In the genomic region with DNA sequence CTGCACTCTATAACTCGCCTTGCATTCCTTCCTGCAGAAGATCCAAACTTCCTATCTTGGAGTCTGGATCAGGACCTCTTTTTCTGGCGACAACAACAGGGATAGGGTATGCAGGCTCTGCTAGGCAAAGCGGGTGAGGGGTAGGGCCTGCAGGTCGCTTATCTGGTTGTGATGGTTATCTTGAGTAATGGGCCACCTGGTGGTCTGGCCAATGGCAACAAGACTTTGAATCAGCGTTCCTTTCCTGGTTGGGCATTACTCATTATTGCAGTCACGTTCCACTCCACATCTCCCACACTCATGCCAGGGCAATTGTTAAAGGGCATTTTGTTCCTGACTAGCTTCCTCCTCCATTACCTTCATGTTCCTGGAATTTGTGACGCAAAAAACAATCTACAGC, we compare ENCODE assay signal across 23 cellular contexts. TPM values are rescaled to one million over a fixed set of nuclear protein-coding genes. Genes with fewer than 3 reads are reported as not detected.
DNase-seq lines count a peak whose midpoint lies in the region; ATAC-seq and TF ChIP-seq lines count a peak whose summit lies in the region.
"Had no signal": no experiment of that assay in that cellular context is flagged by ENCODE, and none has a peak within 500 bp of the region (broad histone marks: within the 10 kb centered on the region; RNA-seq: fewer than 3 reads in every experiment).

No MANE protein-coding gene starts in this region.

- H3K18ac ChIP-seq in trophoblast cell (ENCODE audit: low read length): no peak overlapping the region

- no peak overlapping the region for H2BK12ac ChIP-seq in trophoblast cell (ENCODE audit: low read length)

- no peaks in the 10 kb centered on the region for H3K79me2 ChIP-seq in trophoblast cell (ENCODE audit: control insufficient read depth, insufficient read depth, low read length, poor library complexity)

- H3K4ac ChIP-seq in trophoblast cell (ENCODE audit: low read depth, low read length): no peak overlapping the region

- H3K27me3 Mint-ChIP-seq in WTC11 (ENCODE audit: low read depth): no peaks in the 10 kb centered on the region
- H3K27me3 Mint-ChIP-seq in CD8-positive, alpha-beta memory T cell: no peaks in the 10 kb centered on the region
- H3K27me3 Mint-ChIP-seq: activated CD4-positive, alpha-beta memory T cell treated with anti-CD3 and anti-CD28 coated beads for 36 hours had no signal

- H3K9me3 Mint-ChIP-seq in WTC11: no peaks in the 10 kb centered on the region
- H3K9me3 Mint-ChIP-seq in CD8-positive, alpha-beta memory T cell: peaks cover 0 to 20% (median 4%) of the 10 kb centered on the region in 5 donors
- H3K9me3 Mint-ChIP-seq: activated CD4-positive, alpha-beta memory T cell treated with anti-CD3 and anti-CD28 coated beads for 36 hours had no signal

- no peak overlapping the region for H2AK5ac ChIP-seq in trophoblast cell (ENCODE audit: low read length)

- no peaks in the 10 kb centered on the region for H3K36me3 ChIP-seq in trophoblast cell (ENCODE audit: control insufficient read depth in 1 of 2, insufficient read depth in 2 of 2, low read length in 2 of 2)
- H3K36me3 ChIP-seq in CD8-positive, alpha-beta memory T cell (ENCODE audit: insufficient read depth, low read length): no peaks in the 10 kb centered on the region
- H3K36me3 ChIP-seq: adrenal gland, thyroid gland had no signal

- no peak overlapping the region for H3K4me3 Mint-ChIP-seq in WTC11
- no peak overlapping the region for H3K4me3 Mint-ChIP-seq in CD8-positive, alpha-beta memory T cell
- H3K4me3 Mint-ChIP-seq: activated CD4-positive, alpha-beta memory T cell treated with anti-CD3 and anti-CD28 coated beads for 36 hours had no signal

- whole genome bisulfite sequencing in trophoblast cell (ENCODE audit: extremely low coverage, insufficient coverage, insufficient read length): no CpG with 5 or more reads among the region's 7 CpGs

- no peaks in the 10 kb centered on the region for H3K27me3 ChIP-seq in trophoblast cell (ENCODE audit: insufficient read depth, low read length)
- H3K27me3 ChIP-seq in CD8-positive, alpha-beta memory T cell (ENCODE audit: insufficient read depth, low read length, poor library complexity, severe bottlenecking): no peaks in the 10 kb centered on the region
- H3K27me3 ChIP-seq: adrenal gland, dorsolateral prefrontal cortex, thyroid gland had no signal

- H3K4me1 Mint-ChIP-seq in WTC11: peaks cover 10% of the 10 kb centered on the region
- H3K4me1 Mint-ChIP-seq in CD8-positive, alpha-beta memory T cell: no peaks in the 10 kb centered on the region

- no peak overlapping the region for H4K12ac ChIP-seq in trophoblast cell (ENCODE audit: low read depth, low read length)

- no peak for TF ChIP-seq CTCF in WTC11 (IDR thresholded peaks at IDR 0.05)

- H3K79me1 ChIP-seq in trophoblast cell (ENCODE audit: low read length): no peaks in the 10 kb centered on the region

- no peak overlapping the region for H3K23ac ChIP-seq in trophoblast cell (ENCODE audit: low read length)

- no peak overlapping the region for H3K27ac ChIP-seq in trophoblast cell (ENCODE audit: low read depth, low read length)
- no peak overlapping the region for H3K27ac ChIP-seq in CD8-positive, alpha-beta memory T cell (ENCODE audit: low read depth, low read length)
- H3K27ac ChIP-seq: adrenal gland, dorsolateral prefrontal cortex, epithelial cell of prostate, thyroid gland had no signal

- no peak overlapping the region for H3K4me3 ChIP-seq in trophoblast cell (ENCODE audit: low read depth, low read length)
- H3K4me3 ChIP-seq in CD8-positive, alpha-beta memory T cell (ENCODE audit: low read length): no peak overlapping the region
- H3K4me3 ChIP-seq: dorsolateral prefrontal cortex, thyroid gland had no signal

- H3K27ac Mint-ChIP-seq in WTC11: no peak overlapping the region
- H3K27ac Mint-ChIP-seq in CD8-positive, alpha-beta memory T cell: no peak overlapping the region
- H3K27ac Mint-ChIP-seq: activated CD4-positive, alpha-beta memory T cell treated with anti-CD3 and anti-CD28 coated beads for 36 hours had no signal

- peak; percentile 6 for DNase-seq in NCI-H748 (lab: John Stamatoyannopoulos, UW; ENCODE audit: unreplicated experiment)
- DNase-seq in NCI-H748 treated with DMSO at 0.1 percent for 48 hours (lab: John Stamatoyannopoulos, UW): no peak
- peak; percentile 46 for DNase-seq in WTC11 (ENCODE audit: low spot score)
- peak; percentile 41 for DNase-seq in iPS DF 4.7 (ENCODE audit: extremely low read depth, low spot score)
- DNase-seq in trophoblast cell: peak; percentile 88 to 90
- DNase-seq in CD8-positive, alpha-beta memory T cell: no peak
- DNase-seq: 8988T; activated CD4-positive, alpha-beta memory T cell treated with anti-CD3 and anti-CD28 coated beads for 36 hours; activated CD4-positive, CD25-positive, alpha-beta regulatory T cell; activated naive CD4-positive, alpha-beta T cell; adrenal gland; central memory CD4-positive, alpha-beta T cell; DMS79; dorsolateral prefrontal cortex; kidney; NCI-H1105 treated with DMSO at 0.1 percent for 48 hours; retina; stimulated activated CD4-positive, alpha-beta T cell treated with anti-CD3 and anti-CD28 coated beads, Interleukin-4, amount 100 ng/mL, for 24 hours; stimulated activated naive CD4-positive, alpha-beta T cell treated with Interleukin-2 at 50 U/mL for 16 hours; thyroid gland had no signal

- H2BK120ac ChIP-seq in trophoblast cell (ENCODE audit: insufficient read depth, low read length, poor library complexity): no peak overlapping the region

- no peaks in the 10 kb centered on the region for H3K9me3 ChIP-seq in trophoblast cell (ENCODE audit: insufficient read depth, low read depth, low read length)
- no peaks in the 10 kb centered on the region for H3K9me3 ChIP-seq in CD8-positive, alpha-beta memory T cell (ENCODE audit: low read length)
- H3K9me3 ChIP-seq: adrenal gland, thyroid gland had no signal

- POLR2A ChIA-PET in WTC11 (lab: Charles Lee): no interaction called here
- POLR2A ChIA-PET in CD8-positive, alpha-beta memory T cell (lab: Charles Lee): no interaction called here

- H4K91ac ChIP-seq in trophoblast cell (ENCODE audit: low read depth, low read length): no peak overlapping the region

- no peak overlapping the region for H3K14ac ChIP-seq in trophoblast cell (ENCODE audit: low read length)

- H3K4me1 ChIP-seq in trophoblast cell (ENCODE audit: control insufficient read depth in 1 of 2, insufficient read depth in 2 of 2, low read length in 2 of 2): peaks cover 0 to 4% of the 10 kb centered on the region in 2 experiments
- no peaks in the 10 kb centered on the region for H3K4me1 ChIP-seq in CD8-positive, alpha-beta memory T cell (ENCODE audit: insufficient read depth, low read length)
- H3K4me1 ChIP-seq: thyroid gland had no signal

- CTCF ChIA-PET in WTC11 (lab: Charles Lee): no interaction called here
- CTCF ChIA-PET in CD8-positive, alpha-beta memory T cell (lab: Charles Lee): no interaction called here

- peak overlapping the region; percentile 2 for H3K4me2 ChIP-seq in trophoblast cell (ENCODE audit: low read length)

- no peak overlapping the region for H3K9ac ChIP-seq in trophoblast cell (ENCODE audit: low read length)

- no peak overlapping the region for H2AFZ ChIP-seq in trophoblast cell (ENCODE audit: insufficient read depth, low read length, poor library complexity)

- no peak overlapping the region for H2BK5ac ChIP-seq in trophoblast cell (ENCODE audit: low read depth, low read length, poor library complexity)

- no peak overlapping the region for H4K8ac ChIP-seq in trophoblast cell (ENCODE audit: low read depth, low read length)

- ATAC-seq in WTC11 (peak; percentile 99), HG03108 (IDR thresholded peaks at IDR 0.05; ENCODE audit: unreplicated experiment) (no peak), HG03342 (IDR thresholded peaks at IDR 0.05; ENCODE audit: unreplicated experiment) (no peak)

- no peaks in the 10 kb centered on the region for H3K36me3 Mint-ChIP-seq in WTC11
- no peaks in the 10 kb centered on the region for H3K36me3 Mint-ChIP-seq in CD8-positive, alpha-beta memory T cell
- H3K36me3 Mint-ChIP-seq: activated CD4-positive, alpha-beta memory T cell treated with anti-CD3 and anti-CD28 coated beads for 36 hours had no signal

TF ChIP-seq in WTC11, 78 proteins besides CTCF, POLR2A, EP300 and RAD21:
- no peak for TF ChIP-seq ZNF423 (CRISPR knock-in tag; IDR thresholded peaks at IDR 0.05)
- TF ChIP-seq SP1 (CRISPR knock-in tag; conservative IDR thresholded peaks at IDR 0.05): no peak
- no peak for TF ChIP-seq PREB (CRISPR knock-in tag; IDR thresholded peaks at IDR 0.05; ENCODE audit: borderline replicate concordance)
- no peak for TF ChIP-seq CREB1 (CRISPR knock-in tag; IDR thresholded peaks at IDR 0.05)
- TF ChIP-seq ZNF219 (CRISPR knock-in tag; IDR thresholded peaks at IDR 0.05; ENCODE audit: borderline replicate concordance): no peak

RNA-seq across cellular contexts. Expression of gene PLXDC2, which starts 48.4 kb away (rescaled TPM):
- total RNA-seq in WTC11 (2021): 31.7 to 37.9 TPM (median 37.8 TPM) in 3 replicates
- 37.6 and 39.6 TPM in 2 replicates for polyA plus RNA-seq in trophoblast cell (2013)
- total RNA-seq in CD8-positive, alpha-beta memory T cell: under 1 TPM; 0.15 to 0.38 TPM
- 1.5 TPM for polyA plus RNA-seq in CD8-positive, alpha-beta memory T cell
- total RNA-seq: activated CD4-positive, alpha-beta memory T cell treated with anti-CD3 and anti-CD28 coated beads for 36 hours had no signal

Comparison
In these comparisons a context has a peak if more than half of its experiments do, and no peak if none do; other contexts are left out.
1. DNase-seq: peak in NCI-H748 (single experiment), WTC11 (single experiment), iPS DF 4.7 (single experiment) and trophoblast cell (2 of 2); none in NCI-H748 treated with DMSO at 0.1 percent for 48 hours (single experiment) and CD8-positive, alpha-beta memory T cell (0 of 5).
2. RNA of gene PLXDC2, which starts 48.4 kb away (total RNA-seq): 31.7 to 37.9 TPM in WTC11; 0.15 to 0.38 TPM in CD8-positive, alpha-beta memory T cell; every median in the first group is over 10 times any median in the second.